In the genomic region with DNA sequence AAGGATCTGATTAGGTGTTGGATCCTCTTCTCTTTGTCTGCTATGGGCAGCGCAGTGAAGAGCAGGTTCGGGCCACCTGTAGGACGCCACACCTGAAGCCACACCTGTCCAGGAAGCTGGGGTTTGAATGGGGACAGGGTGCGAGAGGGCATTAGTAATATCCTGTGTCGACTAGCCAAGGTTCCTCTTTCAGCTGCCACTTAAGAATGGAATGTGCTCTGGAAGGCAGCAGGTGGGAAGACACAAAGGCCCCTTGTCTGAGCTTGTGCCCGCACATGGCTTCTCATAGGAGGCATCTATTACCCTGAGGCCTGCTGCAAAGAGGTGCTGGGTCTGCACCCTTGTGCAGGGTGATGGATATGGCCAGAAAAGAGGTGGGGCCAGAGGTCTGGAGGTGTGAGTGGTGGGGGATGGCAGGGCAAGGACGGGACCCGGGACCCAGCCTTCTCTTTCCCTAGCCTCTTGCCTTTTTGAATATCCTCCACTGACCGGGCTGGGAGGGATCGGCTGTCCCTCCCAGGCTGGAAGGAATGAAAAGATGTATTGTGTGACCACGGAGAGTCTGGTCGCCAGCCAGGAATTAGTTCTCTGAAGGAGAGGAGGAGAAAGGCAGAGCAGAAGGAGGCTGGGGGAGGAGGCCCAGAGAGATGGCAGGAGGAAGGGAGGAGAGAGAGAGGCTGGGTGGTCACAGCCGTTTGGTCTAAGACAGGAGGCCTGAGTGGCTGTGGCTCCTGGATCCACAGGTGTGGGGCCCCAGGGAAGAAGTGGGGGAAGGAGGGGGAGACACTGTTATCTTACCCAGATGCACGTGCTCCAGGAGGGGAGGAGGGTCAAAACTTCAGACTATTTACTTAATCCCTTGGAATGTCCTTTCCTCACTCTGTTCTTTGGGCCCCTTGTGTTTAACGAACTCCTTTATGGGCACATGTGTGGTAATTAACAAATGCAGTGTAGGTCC, we compare ENCODE assay signal across 2 cellular contexts.
TF ChIP-seq lines count a peak whose summit lies in the region.

No MANE protein-coding gene starts in this region.

TF ChIP-seq in H1, 55 proteins besides CTCF, POLR2A, EP300 and RAD21:
- TF ChIP-seq BRCA1 (IDR thresholded peaks at IDR 0.05; ENCODE audit: low read depth, low read length): no peak
- TF ChIP-seq, protein P1, sequence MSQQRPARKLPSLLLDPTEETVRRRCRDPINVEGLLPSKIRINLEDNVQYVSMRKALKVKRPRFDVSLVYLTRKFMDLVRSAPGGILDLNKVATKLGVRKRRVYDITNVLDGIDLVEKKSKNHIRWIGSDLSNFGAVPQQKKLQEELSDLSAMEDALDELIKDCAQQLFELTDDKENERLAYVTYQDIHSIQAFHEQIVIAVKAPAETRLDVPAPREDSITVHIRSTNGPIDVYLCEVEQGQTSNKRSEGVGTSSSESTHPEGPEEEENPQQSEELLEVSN (IDR thresholded peaks at IDR 0.05): peak; percentile 48; the same call in 1 of the 2 replicates
TF ChIP-seq in H1: peak in this region for 1.

TF ChIP-seq in HEK293T, 16 proteins besides CTCF, POLR2A, EP300 and RAD21:
- TF ChIP-seq ZNF384 (IDR thresholded peaks at IDR 0.05) (no peak), HDGF (IDR thresholded peaks at IDR 0.05; ENCODE audit: borderline replicate concordance) (no peak), FOXA1 (IDR thresholded peaks at IDR 0.05) (no peak), NFRKB (IDR thresholded peaks at IDR 0.05) (no peak), LEF1 (IDR thresholded peaks at IDR 0.05; ENCODE audit: borderline replicate concordance) (no peak), ELF4 (IDR thresholded peaks at IDR 0.05) (no peak), FOXM1 (IDR thresholded peaks at IDR 0.05; ENCODE audit: borderline replicate concordance) (no peak), L3MBTL2 (conservative IDR thresholded peaks at IDR 0.05) (no peak), TARDBP (IDR thresholded peaks at IDR 0.05) (no peak), BHLHE40 (IDR thresholded peaks at IDR 0.05; ENCODE audit: borderline replicate concordance) (no peak), FOXK2 (IDR thresholded peaks at IDR 0.05) (no peak), SUZ12 (IDR thresholded peaks at IDR 0.05) (no peak), SP1 (IDR thresholded peaks at IDR 0.05) (no peak)
- TF ChIP-seq, protein P2, sequence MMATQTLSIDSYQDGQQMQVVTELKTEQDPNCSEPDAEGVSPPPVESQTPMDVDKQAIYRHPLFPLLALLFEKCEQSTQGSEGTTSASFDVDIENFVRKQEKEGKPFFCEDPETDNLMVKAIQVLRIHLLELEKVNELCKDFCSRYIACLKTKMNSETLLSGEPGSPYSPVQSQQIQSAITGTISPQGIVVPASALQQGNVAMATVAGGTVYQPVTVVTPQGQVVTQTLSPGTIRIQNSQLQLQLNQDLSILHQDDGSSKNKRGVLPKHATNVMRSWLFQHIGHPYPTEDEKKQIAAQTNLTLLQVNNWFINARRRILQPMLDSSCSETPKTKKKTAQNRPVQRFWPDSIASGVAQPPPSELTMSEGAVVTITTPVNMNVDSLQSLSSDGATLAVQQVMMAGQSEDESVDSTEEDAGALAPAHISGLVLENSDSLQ (IDR thresholded peaks at IDR 0.05): no peak
TF ChIP-seq in HEK293T: peak in this region for 0.
